1 cellular context compared by ENCODE assay signal in genomic region chr17:41992576-41992975, GRCh38.
TF ChIP-seq lines count a peak whose summit lies in the region.

No MANE protein-coding gene starts in this region.

TF ChIP-seq in HepG2, 621 proteins besides CTCF, POLR2A, EP300 and RAD21:
- TF ChIP-seq SSRP1 (CRISPR knock-in tag; IDR thresholded peaks at IDR 0.05) (no peak), CREB1 (IDR thresholded peaks at IDR 0.05) (peak; percentile 53), CREB1 (CRISPR knock-in tag; IDR thresholded peaks at IDR 0.05) (no peak)
